In genomic region chr1:106207185-106207584, GRCh38 we compare ENCODE assay signal across 2 cellular contexts.
TF ChIP-seq lines count a peak whose summit lies in the region.

No MANE protein-coding gene starts in this region.

TF ChIP-seq in SK-N-SH, 30 proteins besides CTCF, POLR2A, EP300 and RAD21 (continued from another document):
- no peak for TF ChIP-seq ZBTB33 (IDR thresholded peaks at IDR 0.05; ENCODE audit: borderline replicate concordance, low read depth)
- peak; percentile 91 for TF ChIP-seq RCOR1 (IDR thresholded peaks at IDR 0.05; ENCODE audit: low read length)
- TF ChIP-seq TCF12 (IDR thresholded peaks at IDR 0.05), result 0 out of 2 replicates have a peak, but pooled peaks have one; percentile 21
- no peak; the same call in 1 of the 2 replicates for TF ChIP-seq FOXJ3 (CRISPR knock-in tag; IDR thresholded peaks at IDR 0.05)
- TF ChIP-seq TEAD4 (IDR thresholded peaks at IDR 0.05; ENCODE audit: borderline replicate concordance, insufficient read depth), result peak; percentile 45; the same call in 1 of the 2 replicates
- peak; percentile 94 for TF ChIP-seq GATA2 (CRISPR knock-in tag; IDR thresholded peaks at IDR 0.05)
- no peak for TF ChIP-seq MXI1 (IDR thresholded peaks at IDR 0.05; ENCODE audit: low read depth, low read length)
- peak; percentile 38 for TF ChIP-seq CHD2 (IDR thresholded peaks at IDR 0.05; ENCODE audit: low read length, partially characterized antibody)

TF ChIP-seq in SK-N-SH treated with all-trans-retinoic acid at 6 μM for 48 hours, 23 proteins besides CTCF, POLR2A, EP300 and RAD21 (continued from another document):
- TF ChIP-seq TSHZ2 (CRISPR knock-in tag; IDR thresholded peaks at IDR 0.05), result peak; percentile 67; the same call in 1 of the 2 replicates
- no peak for TF ChIP-seq SNAI2 (CRISPR knock-in tag; IDR thresholded peaks at IDR 0.05)
- peak; percentile 84; the same call in 1 of the 2 replicates for TF ChIP-seq CSRNP3 (CRISPR knock-in tag; IDR thresholded peaks at IDR 0.05)
- TF ChIP-seq ZNF70 (CRISPR knock-in tag; IDR thresholded peaks at IDR 0.05), result 0 out of 2 replicates have a peak, but pooled peaks have one; percentile 67
